In the genomic region with DNA sequence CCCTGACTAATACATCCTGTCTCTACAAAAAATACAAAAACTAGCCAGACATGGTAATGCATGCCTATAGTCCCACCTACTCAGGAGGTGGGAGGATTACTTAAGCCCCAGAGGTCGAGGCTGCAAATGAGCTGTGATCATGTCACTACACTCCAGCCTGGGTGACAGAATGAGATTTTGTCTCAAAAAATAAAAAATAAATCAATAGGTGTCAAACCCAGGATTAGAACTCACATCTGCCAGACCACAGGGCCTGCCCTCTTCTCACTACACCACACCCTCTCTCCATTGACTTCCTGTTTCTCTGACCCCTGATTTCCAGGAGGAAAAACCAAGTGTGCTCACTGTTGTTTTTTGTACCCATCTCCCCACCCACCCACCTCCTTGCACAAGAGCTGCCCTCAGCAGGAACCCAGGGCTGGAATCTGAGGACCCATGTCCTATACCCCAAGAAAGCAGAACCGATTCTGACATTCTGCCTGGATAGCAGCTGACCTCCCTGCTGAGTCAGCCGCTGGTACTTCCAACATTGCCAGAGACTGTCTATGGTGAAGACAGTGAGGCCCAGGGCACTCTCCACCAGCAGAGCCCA, we compare ENCODE assay signal across 1 cellular context.
TF ChIP-seq lines count a peak whose summit lies in the region.

No MANE protein-coding gene starts in this region.

TF ChIP-seq in GM23338, 12 proteins besides CTCF, POLR2A, EP300 and RAD21 (continued from another document):
- TF ChIP-seq ZNF331 (CRISPR knock-in tag; IDR thresholded peaks at IDR 0.05; ENCODE audit: low read depth) = no peak
- no peak for TF ChIP-seq STAT1 (IDR thresholded peaks at IDR 0.05; ENCODE audit: unreplicated experiment)
- TF ChIP-seq CREB1 (CRISPR knock-in tag; IDR thresholded peaks at IDR 0.05; ENCODE audit: low read depth) = no peak
- TF ChIP-seq ZNF114 (CRISPR knock-in tag; IDR thresholded peaks at IDR 0.05) = no peak
- TF ChIP-seq NANOG (IDR thresholded peaks at IDR 0.05; ENCODE audit: borderline replicate concordance) = no peak
- TF ChIP-seq, protein P1, sequence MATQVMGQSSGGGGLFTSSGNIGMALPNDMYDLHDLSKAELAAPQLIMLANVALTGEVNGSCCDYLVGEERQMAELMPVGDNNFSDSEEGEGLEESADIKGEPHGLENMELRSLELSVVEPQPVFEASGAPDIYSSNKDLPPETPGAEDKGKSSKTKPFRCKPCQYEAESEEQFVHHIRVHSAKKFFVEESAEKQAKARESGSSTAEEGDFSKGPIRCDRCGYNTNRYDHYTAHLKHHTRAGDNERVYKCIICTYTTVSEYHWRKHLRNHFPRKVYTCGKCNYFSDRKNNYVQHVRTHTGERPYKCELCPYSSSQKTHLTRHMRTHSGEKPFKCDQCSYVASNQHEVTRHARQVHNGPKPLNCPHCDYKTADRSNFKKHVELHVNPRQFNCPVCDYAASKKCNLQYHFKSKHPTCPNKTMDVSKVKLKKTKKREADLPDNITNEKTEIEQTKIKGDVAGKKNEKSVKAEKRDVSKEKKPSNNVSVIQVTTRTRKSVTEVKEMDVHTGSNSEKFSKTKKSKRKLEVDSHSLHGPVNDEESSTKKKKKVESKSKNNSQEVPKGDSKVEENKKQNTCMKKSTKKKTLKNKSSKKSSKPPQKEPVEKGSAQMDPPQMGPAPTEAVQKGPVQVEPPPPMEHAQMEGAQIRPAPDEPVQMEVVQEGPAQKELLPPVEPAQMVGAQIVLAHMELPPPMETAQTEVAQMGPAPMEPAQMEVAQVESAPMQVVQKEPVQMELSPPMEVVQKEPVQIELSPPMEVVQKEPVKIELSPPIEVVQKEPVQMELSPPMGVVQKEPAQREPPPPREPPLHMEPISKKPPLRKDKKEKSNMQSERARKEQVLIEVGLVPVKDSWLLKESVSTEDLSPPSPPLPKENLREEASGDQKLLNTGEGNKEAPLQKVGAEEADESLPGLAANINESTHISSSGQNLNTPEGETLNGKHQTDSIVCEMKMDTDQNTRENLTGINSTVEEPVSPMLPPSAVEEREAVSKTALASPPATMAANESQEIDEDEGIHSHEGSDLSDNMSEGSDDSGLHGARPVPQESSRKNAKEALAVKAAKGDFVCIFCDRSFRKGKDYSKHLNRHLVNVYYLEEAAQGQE (IDR thresholded peaks at IDR 0.05; ENCODE audit: unreplicated experiment) = no peak
- no peak for TF ChIP-seq JUNB (IDR thresholded peaks at IDR 0.05; ENCODE audit: unreplicated experiment)
